In the genomic region with DNA sequence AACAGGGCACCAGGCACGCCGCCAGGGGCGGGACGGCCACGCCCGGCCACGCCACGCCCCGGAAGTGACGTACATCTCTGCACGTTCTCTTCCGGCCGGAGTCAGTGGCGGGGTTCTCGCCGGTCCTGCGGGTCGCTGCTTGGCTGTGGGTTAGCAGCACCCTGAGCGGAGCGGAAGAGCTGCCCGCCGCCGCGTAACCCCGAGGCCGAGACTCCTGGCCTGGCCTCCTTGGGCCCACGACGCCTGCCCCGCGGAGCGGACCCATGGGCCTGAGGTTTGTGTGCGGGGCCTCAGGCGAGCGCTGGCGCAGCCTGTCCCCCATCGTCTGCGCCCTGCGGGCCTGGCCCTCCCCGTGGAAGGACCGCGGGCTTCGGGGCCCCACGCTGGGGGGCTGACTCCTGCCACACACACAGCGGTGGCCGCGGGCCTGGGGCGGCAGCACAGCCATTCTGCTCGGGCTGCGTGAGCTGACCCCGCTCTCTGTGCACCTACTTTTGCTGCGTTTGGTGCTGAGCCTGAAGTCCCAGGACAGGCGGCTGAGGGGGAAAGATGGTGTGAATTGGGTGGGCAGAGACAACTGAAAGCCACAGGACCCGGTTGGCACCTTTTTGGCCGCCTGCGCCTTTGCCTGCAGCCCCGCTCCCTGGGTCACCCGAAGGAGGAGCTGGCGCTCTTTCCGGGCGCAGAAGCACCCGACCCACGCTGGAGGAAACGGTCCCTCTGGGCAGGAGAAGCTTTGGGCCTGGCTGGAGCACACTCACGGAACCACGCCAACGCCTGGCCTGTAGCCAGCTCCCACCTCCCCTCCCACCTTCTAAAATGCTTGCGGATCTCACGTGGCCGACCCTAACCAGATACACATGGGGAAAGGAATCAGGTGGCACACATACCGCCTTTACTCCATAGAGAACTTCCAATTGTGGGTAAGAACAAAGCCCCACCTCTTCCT, we compare ENCODE assay signal across 8 cellular contexts. TPM values are rescaled to one million over a fixed set of nuclear protein-coding genes. Genes with fewer than 3 reads are reported as not detected.
A peak's percentile ranks its signal among the peaks of the same experiment; 100 is the strongest.
DNase-seq lines count a peak whose midpoint lies in the region; ATAC-seq, FAIRE-seq and TF ChIP-seq lines count a peak whose summit lies in the region.

No MANE protein-coding gene starts in this region.

- H4K20me1 ChIP-seq in keratinocyte (ENCODE audit: control insufficient read depth, extremely low read depth, insufficient read depth, low read length), result peaks cover 17% of the 10 kb centered on the region

- no peaks in the 10 kb centered on the region for H3K9me1 ChIP-seq in keratinocyte (ENCODE audit: control insufficient read depth, extremely low read depth, insufficient read depth, low read length)

- DNase-seq in A549 (ENCODE audit: low read depth in 1 of 2, low spot score in 1 of 2) (peak; percentile 53 to 89), NCI-H345 (lab: John Stamatoyannopoulos, UW) (peak; percentile 86), keratinocyte (ENCODE audit: low read depth, low spot score) (peak; percentile 76)
- DNase-seq in activated CD4-positive, CD25-positive, alpha-beta regulatory T cell treated with anti-CD3 and anti-CD28 coated beads, Interleukin-2, amount 50 U/mL, for 16 hours (ENCODE audit: low read depth, low spot score), result peak; percentile 86
- peak; percentile 93 for DNase-seq in central memory CD4-positive, alpha-beta T cell
- DNase-seq in stimulated activated CD4-positive, alpha-beta T cell treated with anti-CD3 and anti-CD28 coated beads, Interleukin-12 subunit alpha, Interleukin-12 subunit beta, amount 100 ng/mL, for 24 hours (ENCODE audit: low read depth in 2 of 2), result peak; percentile 89 to 97

- CTCF ChIA-PET in A549 (lab: Yijun Ruan, JAX), result interaction anchor here (0.8 to 2.2 kb wide), 4 partner anchors 12 to 171 kb away, joined by 3 to 7 read pairs (median 6); no protein-coding TSS in a partner anchor

- POLR2A ChIA-PET in A549 (lab: Yijun Ruan, JAX), result interaction anchor here (0.8 to 1.5 kb wide), 4 partner anchors 12 to 171 kb away, joined by 3 to 6 read pairs (median 4); a partner anchor contains a TSS

- no peaks in the 10 kb centered on the region for H3K27me3 ChIP-seq in keratinocyte (ENCODE audit: control insufficient read depth, extremely low read depth, insufficient read depth, low read length)

- peaks cover 34% of the 10 kb centered on the region for H3K4me1 ChIP-seq in A549
- H3K4me1 ChIP-seq in keratinocyte (ENCODE audit: control insufficient read depth, extremely low read depth, insufficient read depth, low read length), result peaks cover 32% of the 10 kb centered on the region

- peak overlapping the region; percentile 90 to 96 for H3K27ac ChIP-seq in A549
- H3K27ac ChIP-seq in keratinocyte (ENCODE audit: control insufficient read depth, insufficient read depth, low read length), result peak overlapping the region; percentile 98

- no peak for TF ChIP-seq EP300 in A549 (IDR thresholded peaks at IDR 0.05)

- peak; percentile 92 for TF ChIP-seq POLR2A in A549 (IDR thresholded peaks at IDR 0.05; ENCODE audit: low read length)

- H3K36me3 ChIP-seq in keratinocyte (ENCODE audit: control insufficient read depth in 2 of 2, extremely low read depth in 1 of 2, insufficient read depth in 2 of 2, low read length in 2 of 2), result peaks cover 22 to 43% of the 10 kb centered on the region in 2 experiments

- no peak for TF ChIP-seq RAD21 in A549 (conservative IDR thresholded peaks at IDR 0.05 in 1 of 2, IDR thresholded peaks at IDR 0.05 in 1 of 2)

- TF ChIP-seq CTCF in A549 (IDR thresholded peaks at IDR 0.05), result no peak
- TF ChIP-seq CTCF in keratinocyte (optimal IDR thresholded peaks at IDR 0.05 in 1 of 3, IDR thresholded peaks at IDR 0.05 in 1 of 3, conservative IDR thresholded peaks at IDR 0.05 in 1 of 3; ENCODE audit: extremely low read depth in 1 of 3, insufficient read depth in 2 of 3, low read length in 3 of 3), result no peak

- peak overlapping the region; percentile 90 for H3K4me3 ChIP-seq in A549
- peak overlapping the region; percentile 91 to 97 (median 94) for H3K4me3 ChIP-seq in keratinocyte (ENCODE audit: control insufficient read depth in 2 of 3, extremely low read depth in 1 of 3, insufficient read depth in 2 of 3, low read depth in 1 of 3, low read length in 3 of 3)

- H2AFZ ChIP-seq in keratinocyte (ENCODE audit: control insufficient read depth, low read length), result no peak overlapping the region

- H3K4me2 ChIP-seq in A549 (peak overlapping the region; percentile 93), keratinocyte (ENCODE audit: control insufficient read depth, extremely low read depth, insufficient read depth, low read depth, low read length) (peak overlapping the region; percentile 87)

- dilution Hi-C loops in keratinocyte (cut with MboI; ENCODE audit: extremely low pct_ligation_motif_present, low sequenced_read_pairs), result no loop called here

- H3K79me2 ChIP-seq in keratinocyte (ENCODE audit: control insufficient read depth, insufficient read depth, low read length), result peaks cover 43% of the 10 kb centered on the region

- ATAC-seq in A549 (peak; percentile 53 to 65), GM18861 (IDR thresholded peaks at IDR 0.05; ENCODE audit: unreplicated experiment) (peak; percentile 39), HG03196 (IDR thresholded peaks at IDR 0.05; ENCODE audit: unreplicated experiment) (peak; percentile 49)

- FAIRE-seq in A549 (lab: Jason Lieb, UNC), result no peak
- no peak for FAIRE-seq in keratinocyte (lab: Jason Lieb, UNC)

- H3K9ac ChIP-seq in keratinocyte (ENCODE audit: control insufficient read depth, extremely low read depth, insufficient read depth, low read length), result peak overlapping the region; percentile 100

- WGBS in A549 (ENCODE audit: missing lambda C conversion rate), result 3% methylated on average over 9 of the region's 70 CpGs

- H3K9me3 ChIP-seq in A549, result no peaks in the 10 kb centered on the region
- H3K9me3 ChIP-seq in keratinocyte (ENCODE audit: control insufficient read depth, low read depth, low read length), result no peaks in the 10 kb centered on the region

TF ChIP-seq in A549, 52 proteins besides CTCF, POLR2A, EP300 and RAD21 (continues in another document):
- TF ChIP-seq TP53 (CRISPR knock-in tag; IDR thresholded peaks at IDR 0.05) (no peak), JUN (IDR thresholded peaks at IDR 0.05) (peak; percentile 39 to 64; a peak in 3 of 5 replicates), ZSCAN20 (CRISPR knock-in tag; IDR thresholded peaks at IDR 0.05) (no peak), CBX2 (IDR thresholded peaks at IDR 0.05; ENCODE audit: borderline replicate concordance, low read depth) (no peak), CHD2 (IDR thresholded peaks at IDR 0.05; ENCODE audit: low read length, partially characterized antibody) (no peak), FOXS1 (CRISPR knock-in tag; IDR thresholded peaks at IDR 0.05) (no peak), CEBPB (IDR thresholded peaks at IDR 0.05) (no peak), HOXB5 (CRISPR knock-in tag; IDR thresholded peaks at IDR 0.05) (no peak), NPAS2 (CRISPR knock-in tag; IDR thresholded peaks at IDR 0.05; ENCODE audit: borderline replicate concordance) (no peak), PHF8 (IDR thresholded peaks at IDR 0.05; ENCODE audit: borderline replicate concordance, low read depth) (peak; percentile 49; the same call in 1 of the 2 replicates)
- TF ChIP-seq, protein P1, sequence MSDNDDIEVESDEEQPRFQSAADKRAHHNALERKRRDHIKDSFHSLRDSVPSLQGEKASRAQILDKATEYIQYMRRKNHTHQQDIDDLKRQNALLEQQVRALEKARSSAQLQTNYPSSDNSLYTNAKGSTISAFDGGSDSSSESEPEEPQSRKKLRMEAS (IDR thresholded peaks at IDR 0.05), result peak; percentile 59
- TF ChIP-seq, protein P2, sequence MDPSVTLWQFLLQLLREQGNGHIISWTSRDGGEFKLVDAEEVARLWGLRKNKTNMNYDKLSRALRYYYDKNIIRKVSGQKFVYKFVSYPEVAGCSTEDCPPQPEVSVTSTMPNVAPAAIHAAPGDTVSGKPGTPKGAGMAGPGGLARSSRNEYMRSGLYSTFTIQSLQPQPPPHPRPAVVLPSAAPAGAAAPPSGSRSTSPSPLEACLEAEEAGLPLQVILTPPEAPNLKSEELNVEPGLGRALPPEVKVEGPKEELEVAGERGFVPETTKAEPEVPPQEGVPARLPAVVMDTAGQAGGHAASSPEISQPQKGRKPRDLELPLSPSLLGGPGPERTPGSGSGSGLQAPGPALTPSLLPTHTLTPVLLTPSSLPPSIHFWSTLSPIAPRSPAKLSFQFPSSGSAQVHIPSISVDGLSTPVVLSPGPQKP (IDR thresholded peaks at IDR 0.05; ENCODE audit: low read depth, low read length), result 0 out of 2 replicates have a peak, but pooled peaks have one; percentile 58

RNA-seq across cellular contexts. Expression of a gene that starts 28.1 kb away (rescaled TPM):
- polyA plus RNA-seq in A549 (2011; rRNA removed) (16.2 and 18.9 TPM in 2 replicates), A549 (2017; fragmentation: RNase III; extraction: RNeasy Plus Mini Kit Qiagen cat#74134 plus additional on column Dnase treatment) (29.3 to 31.1 TPM (median 30.2 TPM) in 3 replicates), keratinocyte (9.6 to 24.7 TPM (median 21.8 TPM) in 3 replicates)
- polyA plus RNA-seq in A549 (2012; cell fraction: cytosol; rRNA removed), result 10.8 and 12.0 TPM in 2 replicates
- polyA plus RNA-seq in A549 (2012; cell fraction: nucleus; rRNA removed), result 12.6 and 15.9 TPM in 2 replicates
- polyA minus RNA-seq in A549 (2011; rRNA and poly(A)+ RNA removed), result 11.2 and 15.6 TPM in 2 replicates
- 56.8 TPM for polyA plus RNA-seq in keratinocyte (2011; ENCODE audit: low read depth)
- 20.2 and 22.1 TPM in 2 replicates for polyA plus RNA-seq in keratinocyte (2011; cell fraction: cytosol; rRNA removed)
- 24.9 and 28.4 TPM in 2 replicates for polyA plus RNA-seq in keratinocyte (2011; cell fraction: nucleus; rRNA removed)
- 36.4 and 41.2 TPM in 2 replicates for polyA plus RNA-seq in keratinocyte (2012; ENCODE audit: low replicate concordance)
- 8.3 to 22.6 TPM (median 22.1 TPM) in 3 replicates for polyA minus RNA-seq in keratinocyte
- 15.3 TPM for polyA minus RNA-seq in keratinocyte (2011; cell fraction: cytosol; rRNA and poly(A)+ RNA removed)
- 12.2 and 17.5 TPM in 2 replicates for polyA minus RNA-seq in keratinocyte (2011; cell fraction: nucleus; rRNA and poly(A)+ RNA removed)

RNA-seq across cellular contexts. Expression of a gene that starts 28.3 kb away (rescaled TPM):
- polyA plus RNA-seq in A549 (2011; rRNA removed) (0.76 and 1.1 TPM in 2 replicates), A549 (2017; fragmentation: RNase III; extraction: RNeasy Plus Mini Kit Qiagen cat#74134 plus additional on column Dnase treatment) (0.96 to 1.3 TPM (median 1.00 TPM) in 3 replicates), keratinocyte (3.8 to 4.8 TPM (median 4.3 TPM) in 3 replicates)
- polyA plus RNA-seq in A549 (2012; cell fraction: cytosol; rRNA removed), result 0.66 and 0.73 TPM in 2 replicates
- 0.52 and 0.61 TPM in 2 replicates for polyA plus RNA-seq in A549 (2012; cell fraction: nucleus; rRNA removed)
- 0.25 and 0.63 TPM in 2 replicates for polyA minus RNA-seq in A549 (2011; rRNA and poly(A)+ RNA removed)
- polyA plus RNA-seq in keratinocyte (2011; ENCODE audit: low read depth), result 3.9 TPM
- polyA plus RNA-seq in keratinocyte (2011; cell fraction: cytosol; rRNA removed), result 4.5 and 5.3 TPM in 2 replicates
- polyA plus RNA-seq in keratinocyte (2011; cell fraction: nucleus; rRNA removed), result 6.7 and 7.2 TPM in 2 replicates
- polyA plus RNA-seq in keratinocyte (2012; ENCODE audit: low replicate concordance), result 3.2 and 7.4 TPM in 2 replicates
- polyA minus RNA-seq in keratinocyte, result 1.4 to 4.9 TPM (median 4.2 TPM) in 3 replicates
- 4.2 TPM for polyA minus RNA-seq in keratinocyte (2011; cell fraction: cytosol; rRNA and poly(A)+ RNA removed)
- polyA minus RNA-seq in keratinocyte (2011; cell fraction: nucleus; rRNA and poly(A)+ RNA removed), result 2.1 and 4.0 TPM in 2 replicates

Comparison
In these comparisons a context has a peak if more than half of its experiments do, and no peak if none do; other contexts are left out.
1. Peak in every context shown above with its lines: DNase-seq, ATAC-seq, H3K4me3 ChIP-seq and H3K27ac ChIP-seq.